Comparison of ENCODE assay signal across 1 cellular context in genomic region chr1:240280560-240281322, GRCh38.
TF ChIP-seq lines count a peak whose summit lies in the region.

No MANE protein-coding gene starts in this region.

TF ChIP-seq in GM23338, 12 proteins besides CTCF, POLR2A, EP300 and RAD21 (continued from another document):
- TF ChIP-seq, protein P1, sequence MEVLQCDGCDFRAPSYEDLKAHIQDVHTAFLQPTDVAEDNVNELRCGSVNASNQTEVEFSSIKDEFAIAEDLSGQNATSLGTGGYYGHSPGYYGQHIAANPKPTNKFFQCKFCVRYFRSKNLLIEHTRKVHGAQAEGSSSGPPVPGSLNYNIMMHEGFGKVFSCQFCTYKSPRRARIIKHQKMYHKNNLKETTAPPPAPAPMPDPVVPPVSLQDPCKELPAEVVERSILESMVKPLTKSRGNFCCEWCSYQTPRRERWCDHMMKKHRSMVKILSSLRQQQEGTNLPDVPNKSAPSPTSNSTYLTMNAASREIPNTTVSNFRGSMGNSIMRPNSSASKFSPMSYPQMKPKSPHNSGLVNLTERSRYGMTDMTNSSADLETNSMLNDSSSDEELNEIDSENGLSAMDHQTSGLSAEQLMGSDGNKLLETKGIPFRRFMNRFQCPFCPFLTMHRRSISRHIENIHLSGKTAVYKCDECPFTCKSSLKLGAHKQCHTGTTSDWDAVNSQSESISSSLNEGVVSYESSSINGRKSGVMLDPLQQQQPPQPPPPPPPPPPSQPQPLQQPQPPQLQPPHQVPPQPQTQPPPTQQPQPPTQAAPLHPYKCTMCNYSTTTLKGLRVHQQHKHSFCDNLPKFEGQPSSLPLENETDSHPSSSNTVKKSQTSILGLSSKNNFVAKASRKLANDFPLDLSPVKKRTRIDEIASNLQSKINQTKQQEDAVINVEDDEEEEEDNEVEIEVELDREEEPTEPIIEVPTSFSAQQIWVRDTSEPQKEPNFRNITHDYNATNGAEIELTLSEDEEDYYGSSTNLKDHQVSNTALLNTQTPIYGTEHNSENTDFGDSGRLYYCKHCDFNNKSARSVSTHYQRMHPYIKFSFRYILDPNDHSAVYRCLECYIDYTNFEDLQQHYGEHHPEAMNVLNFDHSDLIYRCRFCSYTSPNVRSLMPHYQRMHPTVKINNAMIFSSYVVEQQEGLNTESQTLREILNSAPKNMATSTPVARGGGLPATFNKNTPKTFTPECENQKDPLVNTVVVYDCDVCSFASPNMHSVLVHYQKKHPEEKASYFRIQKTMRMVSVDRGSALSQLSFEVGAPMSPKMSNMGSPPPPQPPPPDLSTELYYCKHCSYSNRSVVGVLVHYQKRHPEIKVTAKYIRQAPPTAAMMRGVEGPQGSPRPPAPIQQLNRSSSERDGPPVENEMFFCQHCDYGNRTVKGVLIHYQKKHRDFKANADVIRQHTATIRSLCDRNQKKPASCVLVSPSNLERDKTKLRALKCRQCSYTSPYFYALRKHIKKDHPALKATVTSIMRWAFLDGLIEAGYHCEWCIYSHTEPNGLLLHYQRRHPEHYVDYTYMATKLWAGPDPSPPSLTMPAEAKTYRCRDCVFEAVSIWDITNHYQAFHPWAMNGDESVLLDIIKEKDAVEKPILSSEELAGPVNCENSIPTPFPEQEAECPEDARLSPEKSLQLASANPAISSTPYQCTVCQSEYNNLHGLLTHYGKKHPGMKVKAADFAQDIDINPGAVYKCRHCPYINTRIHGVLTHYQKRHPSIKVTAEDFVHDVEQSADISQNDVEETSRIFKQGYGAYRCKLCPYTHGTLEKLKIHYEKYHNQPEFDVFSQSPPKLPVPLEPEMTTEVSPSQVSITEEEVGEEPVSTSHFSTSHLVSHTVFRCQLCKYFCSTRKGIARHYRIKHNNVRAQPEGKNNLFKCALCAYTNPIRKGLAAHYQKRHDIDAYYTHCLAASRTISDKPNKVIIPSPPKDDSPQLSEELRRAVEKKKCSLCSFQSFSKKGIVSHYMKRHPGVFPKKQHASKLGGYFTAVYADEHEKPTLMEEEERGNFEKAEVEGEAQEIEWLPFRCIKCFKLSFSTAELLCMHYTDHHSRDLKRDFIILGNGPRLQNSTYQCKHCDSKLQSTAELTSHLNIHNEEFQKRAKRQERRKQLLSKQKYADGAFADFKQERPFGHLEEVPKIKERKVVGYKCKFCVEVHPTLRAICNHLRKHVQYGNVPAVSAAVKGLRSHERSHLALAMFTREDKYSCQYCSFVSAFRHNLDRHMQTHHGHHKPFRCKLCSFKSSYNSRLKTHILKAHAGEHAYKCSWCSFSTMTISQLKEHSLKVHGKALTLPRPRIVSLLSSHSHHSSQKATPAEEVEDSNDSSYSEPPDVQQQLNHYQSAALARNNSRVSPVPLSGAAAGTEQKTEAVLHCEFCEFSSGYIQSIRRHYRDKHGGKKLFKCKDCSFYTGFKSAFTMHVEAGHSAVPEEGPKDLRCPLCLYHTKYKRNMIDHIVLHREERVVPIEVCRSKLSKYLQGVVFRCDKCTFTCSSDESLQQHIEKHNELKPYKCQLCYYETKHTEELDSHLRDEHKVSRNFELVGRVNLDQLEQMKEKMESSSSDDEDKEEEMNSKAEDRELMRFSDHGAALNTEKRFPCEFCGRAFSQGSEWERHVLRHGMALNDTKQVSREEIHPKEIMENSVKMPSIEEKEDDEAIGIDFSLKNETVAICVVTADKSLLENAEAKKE (CRISPR knock-in tag; IDR thresholded peaks at IDR 0.05): no peak
- TF ChIP-seq JUNB (IDR thresholded peaks at IDR 0.05; ENCODE audit: unreplicated experiment) (no peak), STAT1 (IDR thresholded peaks at IDR 0.05; ENCODE audit: unreplicated experiment) (no peak), ZNF331 (CRISPR knock-in tag; IDR thresholded peaks at IDR 0.05; ENCODE audit: low read depth) (no peak), NANOG (IDR thresholded peaks at IDR 0.05; ENCODE audit: borderline replicate concordance) (no peak), EZH2 (IDR thresholded peaks at IDR 0.05; ENCODE audit: low read depth, unreplicated experiment) (no peak), CREB1 (CRISPR knock-in tag; IDR thresholded peaks at IDR 0.05; ENCODE audit: low read depth) (no peak), EZH2phosphoT487 (IDR thresholded peaks at IDR 0.05; ENCODE audit: unreplicated experiment) (no peak), REST (IDR thresholded peaks at IDR 0.05; ENCODE audit: unreplicated experiment) (no peak)
- TF ChIP-seq, protein P2, sequence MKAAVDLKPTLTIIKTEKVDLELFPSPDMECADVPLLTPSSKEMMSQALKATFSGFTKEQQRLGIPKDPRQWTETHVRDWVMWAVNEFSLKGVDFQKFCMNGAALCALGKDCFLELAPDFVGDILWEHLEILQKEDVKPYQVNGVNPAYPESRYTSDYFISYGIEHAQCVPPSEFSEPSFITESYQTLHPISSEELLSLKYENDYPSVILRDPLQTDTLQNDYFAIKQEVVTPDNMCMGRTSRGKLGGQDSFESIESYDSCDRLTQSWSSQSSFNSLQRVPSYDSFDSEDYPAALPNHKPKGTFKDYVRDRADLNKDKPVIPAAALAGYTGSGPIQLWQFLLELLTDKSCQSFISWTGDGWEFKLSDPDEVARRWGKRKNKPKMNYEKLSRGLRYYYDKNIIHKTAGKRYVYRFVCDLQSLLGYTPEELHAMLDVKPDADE (IDR thresholded peaks at IDR 0.05): no peak
TF ChIP-seq in GM23338: peak in this region for 0.
